1 cellular context compared by ENCODE assay signal in genomic region chr6:125259354-125259736, GRCh38.
TF ChIP-seq lines count a peak whose summit lies in the region.

No MANE protein-coding gene starts in this region.

TF ChIP-seq in K562, 482 proteins besides CTCF, POLR2A, EP300 and RAD21 (continued from another document):
- TF ChIP-seq ATF3 (IDR thresholded peaks at IDR 0.05) (peak; percentile 39; the same call in 1 of the 2 replicates), ATF3 (CRISPR knock-in tag; conservative IDR thresholded peaks at IDR 0.05) (no peak)
